In the genomic region with DNA sequence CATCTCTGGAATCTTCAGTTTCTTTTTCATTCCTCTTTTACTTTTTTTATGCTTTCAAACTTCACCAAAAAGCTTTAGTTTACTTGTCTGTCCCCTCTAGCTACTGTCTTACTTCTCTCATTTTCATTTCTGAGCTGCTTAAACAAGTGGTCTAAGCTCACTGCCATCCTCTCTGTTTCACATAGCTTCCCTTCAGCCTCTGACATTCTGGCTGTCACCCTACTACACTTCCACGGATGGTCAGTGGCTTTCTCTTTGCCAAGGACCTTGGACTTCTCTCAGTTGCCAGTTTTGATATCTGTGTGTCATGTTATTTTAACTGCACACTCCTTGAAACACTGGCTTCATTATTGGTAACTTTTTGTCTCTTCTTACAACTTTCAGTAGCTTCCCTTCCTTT, we compare ENCODE assay signal across 15 cellular contexts.
DNase-seq lines count a peak whose midpoint lies in the region; ATAC-seq and TF ChIP-seq lines count a peak whose summit lies in the region.
"Had no signal": no experiment of that assay in that cellular context is flagged by ENCODE, and none has a peak within 500 bp of the region (broad histone marks: within the 10 kb centered on the region; RNA-seq: fewer than 3 reads in every experiment).

No MANE protein-coding gene starts in this region.

- no peak overlapping the region for H3K18ac ChIP-seq in neuronal stem cell (ENCODE audit: low read length)

- H3K4me3 Mint-ChIP-seq in activated naive CD4-positive, alpha-beta T cell treated with anti-CD3 and anti-CD28 coated beads, Interleukin-2, amount 10 ng/mL, durations not matched to agents 7 days and 5 days = no peak overlapping the region
- H3K4me3 Mint-ChIP-seq: B cell, memory B cell had no signal

- no peak overlapping the region for H3K14ac ChIP-seq in neuronal stem cell (ENCODE audit: low read length)

- DNase-seq in HL-60 (ENCODE audit: low read depth in 1 of 2, low spot score in 1 of 2) (no peak), foreskin keratinocyte (no peak), neuronal stem cell (ENCODE audit: low spot score) (no peak), DMS53 treated with DMSO at 0.1 percent for 48 hours (lab: John Stamatoyannopoulos, UW; ENCODE audit: unreplicated experiment) (no peak), ureter (ENCODE audit: low spot score) (no peak)
- no peak for DNase-seq in activated naive CD4-positive, alpha-beta T cell treated with anti-CD3 and anti-CD28 coated beads, Interleukin-2, amount 10 ng/mL, durations not matched to agents 7 days and 5 days
- DNase-seq: central memory CD4-positive, alpha-beta T cell; NCI-H2081; posterior cingulate gyrus; SHP77; stimulated activated CD4-positive, alpha-beta T cell treated with anti-CD3 and anti-CD28 coated beads, Interleukin-2, amount 100 ng/mL, for 24 hours had no signal

- H3K36me3 Mint-ChIP-seq in activated naive CD4-positive, alpha-beta T cell treated with anti-CD3 and anti-CD28 coated beads, Interleukin-2, amount 10 ng/mL, durations not matched to agents 7 days and 5 days = no peaks in the 10 kb centered on the region
- H3K36me3 Mint-ChIP-seq: memory B cell had no signal

- no peaks in the 10 kb centered on the region for H3K27me3 Mint-ChIP-seq in activated naive CD4-positive, alpha-beta T cell treated with anti-CD3 and anti-CD28 coated beads, Interleukin-2, amount 10 ng/mL, durations not matched to agents 7 days and 5 days
- H3K27me3 Mint-ChIP-seq: B cell, memory B cell had no signal

- ATAC-seq in GM18867 (IDR thresholded peaks at IDR 0.05; ENCODE audit: unreplicated experiment) (peak; percentile 62), foreskin keratinocyte (peak; percentile 11), HG02571 (IDR thresholded peaks at IDR 0.05; ENCODE audit: unreplicated experiment) (no peak)

- no peak overlapping the region for H4K8ac ChIP-seq in neuronal stem cell (ENCODE audit: low read depth, low read length)

- no peak overlapping the region for H3K4me2 ChIP-seq in neuronal stem cell (ENCODE audit: insufficient read depth, low read length, poor library complexity, severe bottlenecking)

- no peaks in the 10 kb centered on the region for H3K36me3 ChIP-seq in neuronal stem cell (replicated peaks in 1 of 2; ENCODE audit: control insufficient read depth in 2 of 2, insufficient read depth in 2 of 2, low read length in 2 of 2)

- H3K9me3 Mint-ChIP-seq in activated naive CD4-positive, alpha-beta T cell treated with anti-CD3 and anti-CD28 coated beads, Interleukin-2, amount 10 ng/mL, durations not matched to agents 7 days and 5 days = no peaks in the 10 kb centered on the region
- H3K9me3 Mint-ChIP-seq: memory B cell had no signal

- no peak for TF ChIP-seq CTCF in HL-60 (IDR thresholded peaks at IDR 0.05; ENCODE audit: insufficient read depth, low read length)
- no peak for TF ChIP-seq CTCF in foreskin keratinocyte (conservative IDR thresholded peaks at IDR 0.05)

- no peak overlapping the region for H3K4me3 ChIP-seq in HL-60 (replicated peaks; ENCODE audit: insufficient read depth, low read length)
- no peak overlapping the region for H3K4me3 ChIP-seq in neuronal stem cell (ENCODE audit: low read length in 2 of 2)

- no peak overlapping the region for H2BK5ac ChIP-seq in neuronal stem cell (ENCODE audit: low read length)

- no peak overlapping the region for H3K9ac ChIP-seq in neuronal stem cell (ENCODE audit: low read depth, low read length, poor library complexity)

- H3K27me3 ChIP-seq in HL-60 (ENCODE audit: insufficient read depth, poor library complexity, severe bottlenecking) = no peaks in the 10 kb centered on the region
- no peaks in the 10 kb centered on the region for H3K27me3 ChIP-seq in foreskin keratinocyte
- no peaks in the 10 kb centered on the region for H3K27me3 ChIP-seq in neuronal stem cell (ENCODE audit: control insufficient read depth in 3 of 3, insufficient read depth in 3 of 3, low read depth in 1 of 3, low read length in 3 of 3)

- H3K4me1 ChIP-seq in foreskin keratinocyte (peaks cover 19% of the 10 kb centered on the region), neuronal stem cell (ENCODE audit: control insufficient read depth in 2 of 2, insufficient read depth in 1 of 2, low read depth in 1 of 2, low read length in 2 of 2) (peaks cover 3 to 7% of the 10 kb centered on the region in 2 donors)

- peaks cover 4% of the 10 kb centered on the region for H3K4me1 Mint-ChIP-seq in activated naive CD4-positive, alpha-beta T cell treated with anti-CD3 and anti-CD28 coated beads, Interleukin-2, amount 10 ng/mL, durations not matched to agents 7 days and 5 days
- H3K4me1 Mint-ChIP-seq: memory B cell had no signal

- no peak overlapping the region for H3K4ac ChIP-seq in neuronal stem cell (ENCODE audit: low read length)

- no peak overlapping the region for H4K91ac ChIP-seq in neuronal stem cell (ENCODE audit: low read depth, low read length, poor library complexity)

- no peak overlapping the region for H2BK15ac ChIP-seq in neuronal stem cell (ENCODE audit: low read length)

- H2AFZ ChIP-seq in neuronal stem cell (ENCODE audit: low read length) = peak overlapping the region; percentile 31

- H3K9me3 ChIP-seq in neuronal stem cell (replicated peaks in 1 of 2; ENCODE audit: control insufficient read depth in 2 of 2, insufficient read depth in 1 of 2, low read depth in 1 of 2, low read length in 2 of 2) = no peaks in the 10 kb centered on the region

- no CpG with 5 or more reads among the region's 1 CpG for WGBS in neuronal stem cell (ENCODE audit: extremely low coverage in 2 of 2, insufficient read length in 2 of 2, insufficient replicate concordance in 1 of 2), 2 donors

- CTCF ChIA-PET in activated naive CD4-positive, alpha-beta T cell treated with anti-CD3 and anti-CD28 coated beads, Interleukin-2, amount 10 ng/mL, durations not matched to agents 7 days and 5 days (lab: Charles Lee) = no interaction called here

- H2BK120ac ChIP-seq in neuronal stem cell (ENCODE audit: low read depth, low read length) = no peak overlapping the region

- no peak overlapping the region for H2BK12ac ChIP-seq in neuronal stem cell (ENCODE audit: low read length)

- H3K27ac Mint-ChIP-seq in activated naive CD4-positive, alpha-beta T cell treated with anti-CD3 and anti-CD28 coated beads, Interleukin-2, amount 10 ng/mL, durations not matched to agents 7 days and 5 days = no peak overlapping the region
- H3K27ac Mint-ChIP-seq: B cell, memory B cell had no signal

- H3K79me1 ChIP-seq in neuronal stem cell (ENCODE audit: low read depth, low read length) = no peaks in the 10 kb centered on the region

- 0 out of 2 replicates have a peak overlapping the region, but pooled peaks have one; percentile 24 for H3K27ac ChIP-seq in HL-60 (replicated peaks)
- H3K27ac ChIP-seq in foreskin keratinocyte = no peak overlapping the region
- H3K27ac ChIP-seq in neuronal stem cell (replicated peaks; ENCODE audit: low read length) = no peak overlapping the region

- no peak overlapping the region for H2AK5ac ChIP-seq in neuronal stem cell (ENCODE audit: low read depth, low read length)

- H3K23ac ChIP-seq in neuronal stem cell (ENCODE audit: low read depth, low read length, poor library complexity) = no peak overlapping the region
